1 cellular context compared by ENCODE assay signal in genomic region chr1:107767156-107767582, GRCh38.
TF ChIP-seq lines count a peak whose summit lies in the region.

No MANE protein-coding gene starts in this region.

TF ChIP-seq in HEK293, 187 proteins besides CTCF, POLR2A, EP300 and RAD21 (continued from another document and continues in another):
- TF ChIP-seq INSM2 (tag by site-specific recombination; IDR thresholded peaks at IDR 0.05) (peak; percentile 89), ZNF132 (tag by site-specific recombination; IDR thresholded peaks at IDR 0.05; ENCODE audit: borderline replicate concordance) (0 out of 2 replicates have a peak, but pooled peaks have one; percentile 22), GFI1B (tag by site-specific recombination; IDR thresholded peaks at IDR 0.05) (peak; percentile 42; the same call in 1 of the 2 replicates), REST (tag by site-specific recombination; IDR thresholded peaks at IDR 0.05) (no peak), ZNF155 (tag by site-specific recombination; IDR thresholded peaks at IDR 0.05) (no peak), ZNF169 (tag by site-specific recombination; IDR thresholded peaks at IDR 0.05) (no peak; the same call in none of the 2 replicates), ZNF645 (tag by site-specific recombination; IDR thresholded peaks at IDR 0.05) (no peak), ZNF138 (tag by site-specific recombination; IDR thresholded peaks at IDR 0.05; ENCODE audit: borderline replicate concordance) (no peak), ZNF324 (tag by site-specific recombination; IDR thresholded peaks at IDR 0.05) (peak; percentile 83), ZSCAN30 (tag by site-specific recombination; IDR thresholded peaks at IDR 0.05) (peak; percentile 55; the same call in 1 of the 2 replicates), WT1 (tag by site-specific recombination; IDR thresholded peaks at IDR 0.05) (peak; percentile 64), KLF8 (tag by site-specific recombination; IDR thresholded peaks at IDR 0.05) (peak; percentile 86), ZFP37 (tag by site-specific recombination; IDR thresholded peaks at IDR 0.05) (peak; percentile 55), ZNF704 (tag by site-specific recombination; IDR thresholded peaks at IDR 0.05) (no peak), ZNF76 (tag by site-specific recombination; IDR thresholded peaks at IDR 0.05; ENCODE audit: borderline replicate concordance, low read depth) (peak; percentile 39), ZNF211 (tag by site-specific recombination; IDR thresholded peaks at IDR 0.05; ENCODE audit: low read depth) (no peak), ZFP41 (tag by site-specific recombination; IDR thresholded peaks at IDR 0.05; ENCODE audit: borderline replicate concordance) (no peak), ZNF366 (tag by site-specific recombination; conservative IDR thresholded peaks at IDR 0.05) (peak; percentile 97), ZBTB10 (tag by site-specific recombination; IDR thresholded peaks at IDR 0.05) (no peak), ZNF148 (tag by site-specific recombination; IDR thresholded peaks at IDR 0.05; ENCODE audit: borderline replicate concordance) (0 out of 2 replicates have a peak, but pooled peaks have one; percentile 57), ZNF274 (IDR thresholded peaks at IDR 0.05; ENCODE audit: low read length) (no peak), ZNF274 (tag by site-specific recombination; IDR thresholded peaks at IDR 0.05; ENCODE audit: borderline replicate concordance) (no peak), ZNF18 (tag by site-specific recombination; IDR thresholded peaks at IDR 0.05) (0 out of 2 replicates have a peak, but pooled peaks have one; percentile 28), ZNF335 (tag by site-specific recombination; conservative IDR thresholded peaks at IDR 0.05) (peak; percentile 98), BCL6B (tag by site-specific recombination; IDR thresholded peaks at IDR 0.05) (peak; percentile 83), ZNF354C (tag by site-specific recombination; IDR thresholded peaks at IDR 0.05; ENCODE audit: borderline replicate concordance, low read depth) (no peak), ZBTB7A (tag by site-specific recombination; IDR thresholded peaks at IDR 0.05; ENCODE audit: low read depth) (peak; percentile 63; the same call in 1 of the 2 replicates), ZNF280C (tag by site-specific recombination; IDR thresholded peaks at IDR 0.05) (no peak), ZNF404 (tag by site-specific recombination; IDR thresholded peaks at IDR 0.05) (no peak), ZNF157 (tag by site-specific recombination; IDR thresholded peaks at IDR 0.05) (no peak), SP7 (tag by site-specific recombination; IDR thresholded peaks at IDR 0.05) (peak; percentile 99), ZNF792 (tag by site-specific recombination; IDR thresholded peaks at IDR 0.05) (peak; percentile 90), ZNF513 (tag by site-specific recombination; IDR thresholded peaks at IDR 0.05) (no peak), BCL11A (tag by site-specific recombination; IDR thresholded peaks at IDR 0.05; ENCODE audit: low read depth) (peak; percentile 77; the same call in 1 of the 2 replicates), ZNF391 (tag by site-specific recombination; IDR thresholded peaks at IDR 0.05; ENCODE audit: borderline replicate concordance, low read depth) (peak; percentile 76; the same call in 1 of the 2 replicates), ZNF629 (tag by site-specific recombination; IDR thresholded peaks at IDR 0.05) (peak; percentile 92), ZNF146 (tag by site-specific recombination; IDR thresholded peaks at IDR 0.05) (peak; percentile 63), ZNF558 (tag by site-specific recombination; IDR thresholded peaks at IDR 0.05) (peak; percentile 78; the same call in 1 of the 2 replicates), ZNF24 (tag by site-specific recombination; IDR thresholded peaks at IDR 0.05) (peak; percentile 97)
